In genomic region chr14:102897299-102898027, GRCh38 we compare ENCODE assay signal across 24 cellular contexts. TPM values are rescaled to one million over a fixed set of nuclear protein-coding genes. Genes with fewer than 3 reads are reported as not detected.
DNase-seq lines count a peak whose midpoint lies in the region; ATAC-seq and TF ChIP-seq lines count a peak whose summit lies in the region.
"Had no signal": no experiment of that assay in that cellular context is flagged by ENCODE, and none has a peak within 500 bp of the region (broad histone marks: within the 10 kb centered on the region; RNA-seq: fewer than 3 reads in every experiment).

No MANE protein-coding gene starts in this region.

- H3K36me3 ChIP-seq in Karpas-422 (ENCODE audit: insufficient read depth, low read length) (peaks cover 45% of the 10 kb centered on the region), lower lobe of right lung (peaks cover 37% of the 10 kb centered on the region), thyroid gland (no peaks in the 10 kb centered on the region)

- H3K27me3 ChIP-seq in Karpas-422 (ENCODE audit: low read length) = no peaks in the 10 kb centered on the region
- no peaks in the 10 kb centered on the region for H3K27me3 ChIP-seq in lower lobe of right lung (ENCODE audit: low read depth)
- no peaks in the 10 kb centered on the region for H3K27me3 ChIP-seq in thyroid gland
- H3K27me3 ChIP-seq: hepatocyte, tibial artery had no signal

- peaks cover 9% of the 10 kb centered on the region for H3K36me3 Mint-ChIP-seq in activated naive CD8-positive, alpha-beta T cell treated with anti-CD3 and anti-CD28 coated beads, Interleukin-2, amount 10 ng/mL, durations not matched to agents 7 days and 5 days
- H3K36me3 Mint-ChIP-seq in activated naive CD8-positive, alpha-beta T cell treated with anti-CD3 and anti-CD28 coated beads for 36 hours = peaks cover 18% of the 10 kb centered on the region

- peak overlapping the region; percentile 48 for H3K27ac Mint-ChIP-seq in activated naive CD8-positive, alpha-beta T cell treated with anti-CD3 and anti-CD28 coated beads, Interleukin-2, amount 10 ng/mL, durations not matched to agents 7 days and 5 days
- H3K27ac Mint-ChIP-seq in activated naive CD8-positive, alpha-beta T cell treated with anti-CD3 and anti-CD28 coated beads for 36 hours = no peak overlapping the region
- H3K27ac Mint-ChIP-seq: activated naive CD4-positive, alpha-beta T cell treated with anti-CD3 and anti-CD28 coated beads, Interleukin-2, amount 10 ng/mL, durations not matched to agents 7 days and 5 days had no signal

- no peak overlapping the region for H3K4me3 ChIP-seq in Karpas-422 (ENCODE audit: low read length)
- H3K4me3 ChIP-seq in lower lobe of right lung = no peak overlapping the region
- H3K4me3 ChIP-seq in thyroid gland (replicated peaks in 1 of 3) = no peak overlapping the region
- H3K4me3 ChIP-seq: hepatocyte, tibial artery had no signal

- POLR2A ChIA-PET in activated naive CD8-positive, alpha-beta T cell treated with anti-CD3 and anti-CD28 coated beads, Interleukin-2, amount 10 ng/mL, durations not matched to agents 7 days and 5 days (lab: Charles Lee) = no interaction called here

- intact Hi-C loops in lower lobe of right lung (cut with DNase I) = no loop called here
- intact Hi-C loops in thyroid gland (cut with DNase I) = no loop called here

- H3K4me3 Mint-ChIP-seq in activated naive CD8-positive, alpha-beta T cell treated with anti-CD3 and anti-CD28 coated beads, Interleukin-2, amount 10 ng/mL, durations not matched to agents 7 days and 5 days = no peak overlapping the region
- no peak overlapping the region for H3K4me3 Mint-ChIP-seq in activated naive CD8-positive, alpha-beta T cell treated with anti-CD3 and anti-CD28 coated beads for 36 hours
- H3K4me3 Mint-ChIP-seq: activated naive CD4-positive, alpha-beta T cell treated with anti-CD3 and anti-CD28 coated beads, Interleukin-2, amount 10 ng/mL, durations not matched to agents 7 days and 5 days had no signal

- peaks cover 78% of the 10 kb centered on the region for H3K4me1 ChIP-seq in Karpas-422 (ENCODE audit: low read length)
- H3K4me1 ChIP-seq in lower lobe of right lung = peaks cover 27% of the 10 kb centered on the region
- peaks cover 32 to 55% of the 10 kb centered on the region in 2 donors for H3K4me1 ChIP-seq in thyroid gland
- H3K4me1 ChIP-seq: tibial artery had no signal

- no peak for TF ChIP-seq CTCF in lower lobe of right lung (IDR thresholded peaks at IDR 0.05)
- no peak for TF ChIP-seq CTCF in thyroid gland (IDR thresholded peaks at IDR 0.05)

- DNase-seq in activated naive CD8-positive, alpha-beta T cell treated with anti-CD3 and anti-CD28 coated beads, Interleukin-2, amount 10 ng/mL, durations not matched to agents 7 days and 5 days = no peak
- no peak for DNase-seq in activated naive CD8-positive, alpha-beta T cell treated with anti-CD3 and anti-CD28 coated beads for 36 hours
- DNase-seq in Karpas-422 (no peak), lower lobe of right lung (no peak), thyroid gland (no peak), amniotic stem cell (lab: John Stamatoyannopoulos, UW) (no peak)
- DNase-seq: activated CD4-positive, alpha-beta T cell treated with anti-CD3 and anti-CD28 coated beads for 48 hours; activated naive CD4-positive, alpha-beta T cell treated with anti-CD3 and anti-CD28 coated beads, Interleukin-2, amount 10 ng/mL, durations not matched to agents 7 days and 5 days; activated T-cell treated with anti-CD3 and anti-CD28 coated beads, Interleukin-2, amount 50 U/mL, for 48 hours; DMS153; mammary epithelial cell; NCI-H1092 treated with DMSO at 0.1 percent for 48 hours; NCI-H187; NCI-H446 treated with DMSO at 0.1 percent for 48 hours; NCI-H774; right cardiac atrium; SIG-M5; stimulated activated CD8-positive, alpha-beta memory T cell treated with anti-CD3 and anti-CD28 coated beads, Interleukin-4, amount 100 ng/mL, for 48 hours; tibial artery had no signal

- peak overlapping the region; percentile 73 for H3K4me2 ChIP-seq in Karpas-422 (ENCODE audit: low read depth, low read length, poor library complexity, severe bottlenecking)
- H3K4me2 ChIP-seq: hepatocyte had no signal

- H3K4me1 Mint-ChIP-seq in activated naive CD8-positive, alpha-beta T cell treated with anti-CD3 and anti-CD28 coated beads, Interleukin-2, amount 10 ng/mL, durations not matched to agents 7 days and 5 days = peaks cover 16% of the 10 kb centered on the region
- peaks cover 19% of the 10 kb centered on the region for H3K4me1 Mint-ChIP-seq in activated naive CD8-positive, alpha-beta T cell treated with anti-CD3 and anti-CD28 coated beads for 36 hours

- no peaks in the 10 kb centered on the region for H4K20me1 ChIP-seq in Karpas-422 (ENCODE audit: insufficient read depth, low read depth, low read length)

- no peaks in the 10 kb centered on the region for H3K9me2 ChIP-seq in Karpas-422 (replicated peaks; ENCODE audit: insufficient read depth, low read length)

- peak overlapping the region; percentile 93 for H3K27ac ChIP-seq in Karpas-422 (ENCODE audit: low read length)
- peak overlapping the region; percentile 24 for H3K27ac ChIP-seq in lower lobe of right lung
- H3K27ac ChIP-seq in thyroid gland = peak overlapping the region in 2 of 3 donors; percentile 79 to 88
- H3K27ac ChIP-seq: hepatocyte, tibial artery had no signal

- no peaks in the 10 kb centered on the region for H3K9me3 Mint-ChIP-seq in activated naive CD8-positive, alpha-beta T cell treated with anti-CD3 and anti-CD28 coated beads, Interleukin-2, amount 10 ng/mL, durations not matched to agents 7 days and 5 days
- no peaks in the 10 kb centered on the region for H3K9me3 Mint-ChIP-seq in activated naive CD8-positive, alpha-beta T cell treated with anti-CD3 and anti-CD28 coated beads for 36 hours
- H3K9me3 Mint-ChIP-seq: activated naive CD4-positive, alpha-beta T cell treated with anti-CD3 and anti-CD28 coated beads, Interleukin-2, amount 10 ng/mL, durations not matched to agents 7 days and 5 days had no signal

- WGBS in thyroid gland, 2 donors = 85 to 87% methylated on average over 14 of the region's 14 CpGs

- TF ChIP-seq POLR2A in thyroid gland (IDR thresholded peaks at IDR 0.05) = no peak

- no peak overlapping the region for H2AFZ ChIP-seq in Karpas-422 (ENCODE audit: low read length)
- H2AFZ ChIP-seq: hepatocyte had no signal

- H3K9ac ChIP-seq in Karpas-422 (ENCODE audit: low read length) = peak overlapping the region; percentile 16

- H3K9me3 ChIP-seq in Karpas-422 (ENCODE audit: low read length) (no peaks in the 10 kb centered on the region), lower lobe of right lung (no peaks in the 10 kb centered on the region), thyroid gland (no peaks in the 10 kb centered on the region)
- H3K9me3 ChIP-seq: tibial artery had no signal

- peaks cover 30% of the 10 kb centered on the region for H3K79me2 ChIP-seq in Karpas-422 (ENCODE audit: low read length)
- H3K79me2 ChIP-seq: hepatocyte had no signal

- H3K27me3 Mint-ChIP-seq in activated naive CD8-positive, alpha-beta T cell treated with anti-CD3 and anti-CD28 coated beads, Interleukin-2, amount 10 ng/mL, durations not matched to agents 7 days and 5 days = no peaks in the 10 kb centered on the region
- no peaks in the 10 kb centered on the region for H3K27me3 Mint-ChIP-seq in activated naive CD8-positive, alpha-beta T cell treated with anti-CD3 and anti-CD28 coated beads for 36 hours
- H3K27me3 Mint-ChIP-seq: activated naive CD4-positive, alpha-beta T cell treated with anti-CD3 and anti-CD28 coated beads, Interleukin-2, amount 10 ng/mL, durations not matched to agents 7 days and 5 days had no signal

- no peak for ATAC-seq in activated naive CD8-positive, alpha-beta T cell treated with anti-CD3 and anti-CD28 coated beads, Interleukin-2, amount 10 ng/mL, durations not matched to agents 7 days and 5 days (ENCODE audit: low read depth)
- peak; percentile 35 to 78 for ATAC-seq in lower lobe of right lung
- ATAC-seq in GM18498 (IDR thresholded peaks at IDR 0.05; ENCODE audit: unreplicated experiment) = no peak
- ATAC-seq in HG02588 (IDR thresholded peaks at IDR 0.05; ENCODE audit: unreplicated experiment) = no peak
- ATAC-seq: HCT116, right cardiac atrium had no signal

RNA-seq across cellular contexts. Expression of gene AMN, which starts 25.0 kb away (rescaled TPM):
- 1 to 10 TPM; 2.5 to 2.9 TPM for total RNA-seq in activated naive CD8-positive, alpha-beta T cell treated with anti-CD3 and anti-CD28 coated beads, Interleukin-2, amount 10 ng/mL, durations not matched to agents 7 days and 5 days
- 1 to 10 TPM in 1 of 2 experiments, under 1 TPM in 1; 0.72 to 2.0 TPM for total RNA-seq in activated naive CD8-positive, alpha-beta T cell treated with anti-CD3 and anti-CD28 coated beads for 36 hours
- total RNA-seq in Karpas-422 (2014; rRNA removed; shearing (Covaris generic); ENCODE audit: low replicate concordance) = 7.7 and 16.7 TPM in 2 replicates
- 13.7 TPM for total RNA-seq in lower lobe of right lung
- 10 to 100 TPM in 1 of 4 donors, 1 to 10 TPM in 3; 1.3 to 18.8 (median 3.3) TPM for total RNA-seq in thyroid gland
- total RNA-seq: endothelial cell of umbilical vein had no signal

Comparison
In these comparisons a context has a peak if more than half of its experiments do, and no peak if none do; other contexts are left out.
1. ATAC-seq: peak in lower lobe of right lung (2 of 2); none in activated naive CD8-positive, alpha-beta T cell treated with anti-CD3 and anti-CD28 coated beads, Interleukin-2, amount 10 ng/mL, durations not matched to agents 7 days and 5 days (single experiment), GM18498 (single experiment) and HG02588 (single experiment).
2. H3K27ac ChIP-seq: peak in every context shown above with its lines; median percentile 93 in Karpas-422; 84 in thyroid gland; 24 in lower lobe of right lung.